29 cellular contexts compared by ENCODE assay signal in genomic region chr7:115447495-115447894, GRCh38.
"Had no signal": no experiment of that assay in that cellular context is flagged by ENCODE, and none has a peak within 500 bp of the region (broad histone marks: within the 10 kb centered on the region; RNA-seq: fewer than 3 reads in every experiment).

No MANE protein-coding gene starts in this region.

- H3K27me3 ChIP-seq: left lung, neural progenitor cell, neutrophil, ovary, right atrium auricular region, stomach, testis, thyroid gland, transverse colon, upper lobe of left lung, vagina had no signal

- H3K9ac ChIP-seq: neural progenitor cell had no signal

- H3K4me1 ChIP-seq: left lung, lower lobe of right lung, neural progenitor cell, right atrium auricular region, stomach, testis, thyroid gland, transverse colon, upper lobe of left lung, vagina had no signal

- H3K36me3 ChIP-seq: left lung, lower lobe of right lung, neural progenitor cell, neutrophil, ovary, right atrium auricular region, stomach, thyroid gland, transverse colon, upper lobe of left lung, vagina had no signal

- ATAC-seq: left cardiac atrium; left lung; lower lobe of right lung; natural killer cell; sciatic nerve; stimulated activated naive B cell treated with anti-CD40 and anti-IgM and Interleukin-4, amounts not matched to agents 10 μg/mL and 1 μg/mL and 100 μg/mL, for 72 hours; stimulated activated naive CD8-positive, alpha-beta T cell treated with anti-CD3 and anti-CD28 coated beads, Interleukin-15, Interleukin-2, amounts not matched to agents 100 U/mL and 50 U/mL, for 24 hours had no signal

- H3K9me3 ChIP-seq: lower lobe of right lung, neutrophil, ovary, stomach, testis, thyroid gland, upper lobe of left lung, vagina had no signal

- H3K27ac ChIP-seq: left lung, lower lobe of right lung, neural progenitor cell, neutrophil, ovary, right atrium auricular region, skin epidermis, stomach, testis, thyroid gland, transverse colon, upper lobe of left lung, vagina had no signal

- H3K4me3 ChIP-seq: left lung, lower lobe of right lung, neural progenitor cell, ovary, right atrium auricular region, skin epidermis, stomach, testis, thyroid gland, transverse colon, upper lobe of left lung, vagina had no signal

- FAIRE-seq: keratinocyte had no signal

- H3K4me2 ChIP-seq: neural progenitor cell had no signal

- H2AFZ ChIP-seq: neural progenitor cell had no signal

- DNase-seq: hippocampal formation; kidney glomerular epithelial cell; left cardiac atrium; lower lobe of right lung; mammary epithelial cell; mesenchymal stem cell; naive B cell; natural killer cell; nephron progenitor cell; ovary; stimulated activated CD4-positive, alpha-beta T cell treated with anti-CD3 and anti-CD28 coated beads, Interleukin-12 subunit alpha, Interleukin-12 subunit beta, amount 100 ng/mL, for 4 hours; stimulated activated CD4-positive, alpha-beta T cell treated with anti-CD3 and anti-CD28 coated beads, Interleukin-15, amount 100 ng/mL, for 24 hours; stimulated activated CD4-positive, alpha-beta T cell treated with anti-CD3 and anti-CD28 coated beads, Interleukin-2, amount 100 ng/mL, for 24 hours; stimulated activated CD4-positive, alpha-beta T cell treated with anti-CD3 and anti-CD28 coated beads, Interleukin-4, amount 100 ng/mL, for 1 hour; stimulated activated naive B cell treated with anti-CD40 and anti-IgM and Interleukin-4, amounts not matched to agents 10 μg/mL and 1 μg/mL and 100 μg/mL, for 72 hours; stimulated activated naive CD8-positive, alpha-beta T cell treated with anti-CD3 and anti-CD28 coated beads, Interleukin-15, Interleukin-2, amounts not matched to agents 100 U/mL and 50 U/mL, for 24 hours; stomach; testis; thyroid gland; transverse colon; upper lobe of left lung had no signal
